In the genomic region with DNA sequence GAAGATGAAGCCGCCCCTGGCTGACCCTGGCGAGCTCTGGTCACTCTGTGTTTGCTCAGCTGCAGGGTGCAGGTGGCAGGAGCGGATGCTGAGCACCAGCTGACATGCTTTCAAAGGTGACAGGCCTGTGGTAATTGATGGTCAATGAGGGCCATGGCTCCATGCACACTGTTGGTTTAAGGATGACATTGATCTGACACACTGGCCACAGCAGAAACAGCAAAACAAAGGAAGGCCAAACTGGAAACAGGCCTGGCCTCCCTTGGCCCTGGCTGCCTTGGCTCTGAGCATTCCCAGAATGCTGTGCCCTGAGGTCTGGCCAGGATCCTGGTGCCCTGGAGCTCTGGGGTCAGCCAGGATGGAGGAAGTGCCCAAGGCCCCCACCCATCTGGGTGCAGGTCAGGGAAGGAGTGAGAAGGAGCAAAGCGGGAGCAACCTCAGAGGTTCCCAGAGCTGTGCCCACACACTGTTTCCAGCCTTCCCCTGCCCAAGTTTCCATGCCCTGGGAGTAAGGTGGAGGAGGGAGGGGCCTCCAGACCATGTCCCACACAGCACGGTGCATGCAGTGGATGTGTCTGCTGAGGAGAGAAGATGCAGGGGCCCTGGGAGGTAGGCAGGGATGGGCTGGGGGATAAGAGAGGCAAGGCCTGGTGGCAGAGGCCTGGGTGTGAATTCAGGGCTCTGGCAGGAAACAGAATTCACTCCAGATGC, we compare ENCODE assay signal across 11 cellular contexts.
DNase-seq lines count a peak whose midpoint lies in the region; ATAC-seq and TF ChIP-seq lines count a peak whose summit lies in the region.
"Had no signal": no experiment of that assay in that cellular context is flagged by ENCODE, and none has a peak within 500 bp of the region (broad histone marks: within the 10 kb centered on the region; RNA-seq: fewer than 3 reads in every experiment).

No MANE protein-coding gene starts in this region.

- CTCF ChIA-PET in Panc1 (lab: Charles Lee): no interaction called here

- DNase-seq in Ammon's horn (ENCODE audit: low spot score) (peak; percentile 54), Panc1 (ENCODE audit: low read depth, low spot score) (peak; percentile 89), foreskin fibroblast (peak; percentile 91 to 93), ovary (peak in 3 of 5 donors; percentile 19 to 63 (median 38)), cerebellar cortex (ENCODE audit: low spot score) (no peak), KG1 (lab: John Stamatoyannopoulos, UW) (no peak)
- DNase-seq in activated CD4-positive, alpha-beta T cell treated with anti-CD3 and anti-CD28 coated beads, Interleukin-2, amount 50 U/mL, for 1 hour: no peak
- DNase-seq: activated B cell treated with CpG ODN at 0.5 μM for 24 hours; CD8-positive, alpha-beta memory T cell; NCI-H2171 treated with DMSO at 0.1 percent for 48 hours had no signal

- 60 to 78% (median 72%) methylated on average over 5 of the region's 5 CpGs for WGBS in ovary, 3 donors

- POLR2A ChIA-PET in Panc1 (lab: Charles Lee): interaction anchor here (0.5 kb wide), 1 partner anchor 97 kb away, joined by 4 read pairs; no protein-coding TSS in a partner anchor

- TF ChIP-seq EP300 in ovary (IDR thresholded peaks at IDR 0.05): no peak

- H3K4me1 ChIP-seq in Panc1 (ENCODE audit: control insufficient read depth, insufficient read depth, low read length): no peaks in the 10 kb centered on the region
- H3K4me1 ChIP-seq in ovary (ENCODE audit: insufficient read depth): peaks cover 15% of the 10 kb centered on the region

- ATAC-seq in Panc1: peak; percentile 70
- no peak for ATAC-seq in HG02840 (IDR thresholded peaks at IDR 0.05; ENCODE audit: low FRiP score, unreplicated experiment)

- no peak for TF ChIP-seq CTCF in Panc1 (IDR thresholded peaks at IDR 0.05)
- TF ChIP-seq CTCF in foreskin fibroblast (IDR thresholded peaks at IDR 0.05; ENCODE audit: low read depth, low read length): no peak
- no peak for TF ChIP-seq CTCF in ovary (IDR thresholded peaks at IDR 0.05)

- TF ChIP-seq POLR2A in ovary (IDR thresholded peaks at IDR 0.05): no peak

- H3K27me3 ChIP-seq in Panc1 (ENCODE audit: control insufficient read depth, insufficient read depth, low read length): no peaks in the 10 kb centered on the region; the same call in 1 of the 2 replicates
- H3K27me3 ChIP-seq in ovary: no peaks in the 10 kb centered on the region

- in situ Hi-C loops in Panc1 (cut with HindIII; ENCODE audit: low pct_unique_long_range_greater_than_20kb, low sequenced_read_pairs): no loop called here

- no TSS peak for BruUV-seq in Panc1 (replicated peaks; lab: Mats Ljungman, UMichigan)

- H3K27ac ChIP-seq in Panc1 (ENCODE audit: low read length) (no peak overlapping the region), ovary (peak overlapping the region in 1 of 2 donors; percentile 18)

- H3K4me3 ChIP-seq in Panc1 (ENCODE audit: low read depth in 2 of 2, low read length in 2 of 2) (no peak overlapping the region), foreskin fibroblast (ENCODE audit: low read depth in 1 of 2, low read length in 2 of 2) (no peak overlapping the region), ovary (no peak overlapping the region)

- H3K9me3 ChIP-seq in Panc1 (ENCODE audit: control insufficient read depth, insufficient read depth, low read depth, low read length) (no peaks in the 10 kb centered on the region), ovary (no peaks in the 10 kb centered on the region)

- H3K36me3 ChIP-seq in Panc1 (ENCODE audit: control insufficient read depth, insufficient read depth, low read length) (no peaks in the 10 kb centered on the region), ovary (no peaks in the 10 kb centered on the region)

- intact Hi-C loops in Panc1 (cut with micrococcal nuclease; ENCODE audit: unreplicated experiment): no loop called here
- intact Hi-C loops in ovary (cut with DNase I): no loop called here

Comparison
In these comparisons a context has a peak if more than half of its experiments do, and no peak if none do; other contexts are left out.
1. DNase-seq: peak in Ammon's horn (single experiment), Panc1 (single experiment), foreskin fibroblast (2 of 2) and ovary (3 of 5); none in cerebellar cortex (single experiment), KG1 (single experiment) and activated CD4-positive, alpha-beta T cell treated with anti-CD3 and anti-CD28 coated beads, Interleukin-2, amount 50 U/mL, for 1 hour (single experiment).